Comparison of ENCODE assay signal across 21 cellular contexts in the genomic region with DNA sequence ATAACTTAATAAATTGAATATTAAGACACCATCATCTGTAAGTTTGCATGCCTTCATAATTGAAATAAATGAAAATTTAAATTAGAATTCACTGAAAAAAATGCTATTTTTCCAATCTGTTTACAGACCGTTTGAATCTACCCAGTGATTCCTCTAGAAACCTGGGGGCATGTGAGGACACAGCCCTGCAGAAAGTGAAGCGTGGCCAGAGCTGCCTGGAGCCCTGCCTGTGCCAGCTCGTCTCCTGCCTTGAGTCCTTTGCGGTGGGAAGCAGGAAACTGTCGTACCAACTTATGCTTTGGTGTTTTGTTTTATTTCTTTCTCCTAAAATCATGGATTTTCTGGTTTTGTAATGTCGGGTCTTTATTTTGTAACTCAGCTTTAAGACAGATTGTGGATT.
DNase-seq lines count a peak whose midpoint lies in the region; ATAC-seq, FAIRE-seq and TF ChIP-seq lines count a peak whose summit lies in the region.
"Had no signal": no experiment of that assay in that cellular context is flagged by ENCODE, and none has a peak within 500 bp of the region (broad histone marks: within the 10 kb centered on the region; RNA-seq: fewer than 3 reads in every experiment).

No MANE protein-coding gene starts in this region.

- no peaks in the 10 kb centered on the region for H3K36me3 ChIP-seq in BE2C
- no peaks in the 10 kb centered on the region for H3K36me3 ChIP-seq in GM23338 (ENCODE audit: insufficient read depth)
- no peaks in the 10 kb centered on the region for H3K36me3 ChIP-seq in SK-N-SH (replicated peaks in 1 of 2; ENCODE audit: control insufficient read depth in 1 of 2, insufficient read depth in 2 of 2, low read length in 1 of 2)
- H3K36me3 ChIP-seq in keratinocyte (ENCODE audit: control insufficient read depth in 2 of 2, extremely low read depth in 1 of 2, insufficient read depth in 2 of 2, low read length in 2 of 2), result no peaks in the 10 kb centered on the region
- no peaks in the 10 kb centered on the region for H3K36me3 ChIP-seq in PC-3 (ENCODE audit: low read depth, low read length)
- H3K36me3 ChIP-seq: heart right ventricle had no signal

- no peaks in the 10 kb centered on the region for H3K9me3 Mint-ChIP-seq in GM23338
- H3K9me3 Mint-ChIP-seq: activated CD4-positive, alpha-beta T cell treated with anti-CD3 and anti-CD28 coated beads, Interleukin-2, amount 10 ng/mL, durations not matched to agents 24 days and 14 days; activated naive CD4-positive, alpha-beta T cell treated with anti-CD3 and anti-CD28 coated beads, Interleukin-2, amount 50 U/mL, for 24 hours; naive B cell; stimulated activated effector memory CD8-positive, alpha-beta T cell treated with anti-CD3 and anti-CD28 coated beads, Interleukin-12 subunit alpha, Interleukin-12 subunit beta, amount 100 ng/mL, for 72 hours had no signal

- DNase-seq in BE2C (peak; percentile 13), GM23338 (ENCODE audit: low spot score) (no peak), SK-N-SH (peak; percentile 19), keratinocyte (ENCODE audit: low read depth, low spot score) (no peak), PC-3 (no peak)
- DNase-seq: activated CD4-positive, alpha-beta T cell treated with anti-CD3 and anti-CD28 coated beads, Interleukin-2, amount 10 ng/mL, durations not matched to agents 24 days and 14 days; aorta; central memory CD4-positive, alpha-beta T cell; dorsolateral prefrontal cortex; heart right ventricle; naive B cell; NCI-H524 treated with DMSO at 0.1 percent for 48 hours; retina had no signal

- peak; percentile 34; the same call in 1 of the 3 replicates for ATAC-seq in GM23338
- no peak for ATAC-seq in GM18511 (IDR thresholded peaks at IDR 0.05; ENCODE audit: unreplicated experiment)
- no peak for ATAC-seq in HG02759 (IDR thresholded peaks at IDR 0.05; ENCODE audit: unreplicated experiment)
- no peak for ATAC-seq in PC-3
- ATAC-seq: HCT116; stimulated activated effector memory CD8-positive, alpha-beta T cell treated with anti-CD3 and anti-CD28 coated beads, Interleukin-12 subunit alpha, Interleukin-12 subunit beta, amount 100 ng/mL, for 72 hours had no signal

- peaks cover 6% of the 10 kb centered on the region for H3K4me1 Mint-ChIP-seq in GM23338
- H3K4me1 Mint-ChIP-seq: activated CD4-positive, alpha-beta T cell treated with anti-CD3 and anti-CD28 coated beads, Interleukin-2, amount 10 ng/mL, durations not matched to agents 24 days and 14 days; activated naive CD4-positive, alpha-beta T cell treated with anti-CD3 and anti-CD28 coated beads, Interleukin-2, amount 50 U/mL, for 24 hours; naive B cell; stimulated activated effector memory CD8-positive, alpha-beta T cell treated with anti-CD3 and anti-CD28 coated beads, Interleukin-12 subunit alpha, Interleukin-12 subunit beta, amount 100 ng/mL, for 72 hours had no signal

- H4K20me1 ChIP-seq in GM23338 (replicated peaks; ENCODE audit: insufficient read depth) (no peaks in the 10 kb centered on the region), SK-N-SH (ENCODE audit: insufficient read depth) (no peaks in the 10 kb centered on the region), keratinocyte (ENCODE audit: control insufficient read depth, extremely low read depth, insufficient read depth, low read length) (no peaks in the 10 kb centered on the region), PC-3 (ENCODE audit: low read length) (no peaks in the 10 kb centered on the region)

- H3K4me1 ChIP-seq in BE2C (no peaks in the 10 kb centered on the region), GM23338 (ENCODE audit: insufficient read depth) (peaks cover 11% of the 10 kb centered on the region), SK-N-SH (ENCODE audit: control insufficient read depth in 1 of 2, insufficient read depth in 2 of 2, low read depth in 1 of 2, low read length in 1 of 2) (no peaks in the 10 kb centered on the region), keratinocyte (ENCODE audit: control insufficient read depth, extremely low read depth, insufficient read depth, low read length) (peaks cover 4% of the 10 kb centered on the region), PC-3 (ENCODE audit: insufficient read depth, low read length) (peaks cover 5% of the 10 kb centered on the region; the same call in 1 of the 2 replicates)
- H3K4me1 ChIP-seq: heart right ventricle had no signal

- no peaks in the 10 kb centered on the region for H3K9me1 ChIP-seq in keratinocyte (ENCODE audit: control insufficient read depth, extremely low read depth, insufficient read depth, low read length)

- TF ChIP-seq CTCF in BE2C (IDR thresholded peaks at IDR 0.05; ENCODE audit: low read depth, low read length) (no peak), GM23338 (conservative IDR thresholded peaks at IDR 0.05; ENCODE audit: low read depth in 2 of 2) (no peak), SK-N-SH (IDR thresholded peaks at IDR 0.05) (no peak), keratinocyte (optimal IDR thresholded peaks at IDR 0.05 in 1 of 3, IDR thresholded peaks at IDR 0.05 in 1 of 3, conservative IDR thresholded peaks at IDR 0.05 in 1 of 3; ENCODE audit: extremely low read depth in 1 of 3, insufficient read depth in 2 of 3, low read length in 3 of 3) (no peak), PC-3 (conservative IDR thresholded peaks at IDR 0.05; ENCODE audit: low read depth, low read length) (no peak)

- no TSS peak for BruUV-seq in PC-3 (replicated peaks; lab: Mats Ljungman, UMichigan)

- H3K27ac ChIP-seq in GM23338 (ENCODE audit: low read depth) (no peak overlapping the region), SK-N-SH (ENCODE audit: low read depth in 2 of 2, low read length in 1 of 2) (no peak overlapping the region), keratinocyte (ENCODE audit: control insufficient read depth, insufficient read depth, low read length) (no peak overlapping the region), PC-3 (ENCODE audit: low read length) (no peak overlapping the region)
- H3K27ac ChIP-seq: C4-2B, dorsolateral prefrontal cortex, heart right ventricle had no signal

- no peaks in the 10 kb centered on the region for H3K79me2 ChIP-seq in GM23338 (replicated peaks; ENCODE audit: insufficient read depth)
- H3K79me2 ChIP-seq in SK-N-SH (ENCODE audit: insufficient read depth), result no peaks in the 10 kb centered on the region
- H3K79me2 ChIP-seq in keratinocyte (ENCODE audit: control insufficient read depth, insufficient read depth, low read length), result no peaks in the 10 kb centered on the region
- no peaks in the 10 kb centered on the region for H3K79me2 ChIP-seq in PC-3 (ENCODE audit: low read length)

- CTCF ChIA-PET in SK-N-SH (lab: Yijun Ruan, JAX), result interaction anchor here (0.6 to 4.5 kb wide), 2 partner anchors 20 to 24 kb away, joined by 3 to 22 read pairs; no protein-coding TSS in a partner anchor
- CTCF ChIA-PET in PC-3 (lab: Charles Lee), result no interaction called here

- H3K27ac Mint-ChIP-seq in GM23338, result no peak overlapping the region
- H3K27ac Mint-ChIP-seq: activated CD4-positive, alpha-beta T cell treated with anti-CD3 and anti-CD28 coated beads, Interleukin-2, amount 10 ng/mL, durations not matched to agents 24 days and 14 days; activated naive CD4-positive, alpha-beta T cell treated with anti-CD3 and anti-CD28 coated beads, Interleukin-2, amount 50 U/mL, for 24 hours; naive B cell; stimulated activated effector memory CD8-positive, alpha-beta T cell treated with anti-CD3 and anti-CD28 coated beads, Interleukin-12 subunit alpha, Interleukin-12 subunit beta, amount 100 ng/mL, for 72 hours had no signal

- POLR2A ChIA-PET in SK-N-SH (lab: Yijun Ruan, JAX) (no interaction called here), PC-3 (lab: Charles Lee; ENCODE audit: unreplicated experiment) (no interaction called here)

- no peak overlapping the region for H3K4me3 Mint-ChIP-seq in GM23338
- H3K4me3 Mint-ChIP-seq: activated CD4-positive, alpha-beta T cell treated with anti-CD3 and anti-CD28 coated beads, Interleukin-2, amount 10 ng/mL, durations not matched to agents 24 days and 14 days; activated naive CD4-positive, alpha-beta T cell treated with anti-CD3 and anti-CD28 coated beads, Interleukin-2, amount 50 U/mL, for 24 hours; naive B cell; stimulated activated effector memory CD8-positive, alpha-beta T cell treated with anti-CD3 and anti-CD28 coated beads, Interleukin-12 subunit alpha, Interleukin-12 subunit beta, amount 100 ng/mL, for 72 hours had no signal

- H3K27me3 ChIP-seq in BE2C (no peaks in the 10 kb centered on the region), GM23338 (ENCODE audit: insufficient read depth) (no peaks in the 10 kb centered on the region), SK-N-SH (ENCODE audit: insufficient read depth) (no peaks in the 10 kb centered on the region), keratinocyte (ENCODE audit: control insufficient read depth, extremely low read depth, insufficient read depth, low read length) (no peaks in the 10 kb centered on the region), PC-3 (ENCODE audit: low read length) (no peaks in the 10 kb centered on the region)
- H3K27me3 ChIP-seq: dorsolateral prefrontal cortex had no signal

- dilution Hi-C loops in keratinocyte (cut with MboI; ENCODE audit: extremely low pct_ligation_motif_present, low sequenced_read_pairs), result no loop called here

- H3K4me3 ChIP-seq in BE2C (ENCODE audit: low read depth, low read length) (no peak overlapping the region), GM23338 (no peak overlapping the region), SK-N-SH (ENCODE audit: low read depth in 2 of 2, low read length in 1 of 2) (no peak overlapping the region), keratinocyte (ENCODE audit: control insufficient read depth in 2 of 3, extremely low read depth in 1 of 3, insufficient read depth in 2 of 3, low read depth in 1 of 3, low read length in 3 of 3) (no peak overlapping the region), PC-3 (ENCODE audit: low read length) (no peak overlapping the region)
- H3K4me3 ChIP-seq: dorsolateral prefrontal cortex, heart right ventricle had no signal

- no peak for TF ChIP-seq EP300 in SK-N-SH (IDR thresholded peaks at IDR 0.05; ENCODE audit: borderline replicate concordance in 1 of 2, low read depth in 1 of 2, low read length in 1 of 2)

- no peaks in the 10 kb centered on the region for H3K36me3 Mint-ChIP-seq in GM23338 (ENCODE audit: low read depth)
- H3K36me3 Mint-ChIP-seq: activated naive CD4-positive, alpha-beta T cell treated with anti-CD3 and anti-CD28 coated beads, Interleukin-2, amount 50 U/mL, for 24 hours; naive B cell had no signal

- H3K27me3 Mint-ChIP-seq in GM23338 (ENCODE audit: insufficient read depth, low read depth, poor library complexity), result peaks cover 2% of the 10 kb centered on the region
- H3K27me3 Mint-ChIP-seq: activated naive CD4-positive, alpha-beta T cell treated with anti-CD3 and anti-CD28 coated beads, Interleukin-2, amount 50 U/mL, for 24 hours had no signal

- H3K9me2 ChIP-seq in GM23338 (ENCODE audit: insufficient read depth) (no peaks in the 10 kb centered on the region), SK-N-SH (no peaks in the 10 kb centered on the region), PC-3 (replicated peaks; ENCODE audit: low read length) (no peaks in the 10 kb centered on the region)

- FAIRE-seq in keratinocyte (lab: Jason Lieb, UNC), result no peak
- FAIRE-seq: endothelial cell of umbilical vein, RCC 7860 had no signal

- peaks cover 5% of the 10 kb centered on the region; the same call in 1 of the 2 replicates for H3F3A ChIP-seq in GM23338 (replicated peaks; ENCODE audit: low read depth)
- H3F3A ChIP-seq in SK-N-SH (replicated peaks; ENCODE audit: insufficient read depth), result no peaks in the 10 kb centered on the region
- H3F3A ChIP-seq in PC-3 (ENCODE audit: low read length, unreplicated experiment), result no peaks in the 10 kb centered on the region

- no peaks in the 10 kb centered on the region for H3K9me3 ChIP-seq in BE2C
- no peaks in the 10 kb centered on the region for H3K9me3 ChIP-seq in SK-N-SH
- H3K9me3 ChIP-seq in keratinocyte (ENCODE audit: control insufficient read depth, low read depth, low read length), result no peaks in the 10 kb centered on the region
- H3K9me3 ChIP-seq in PC-3 (ENCODE audit: low read length), result no peaks in the 10 kb centered on the region
- H3K9me3 ChIP-seq: heart right ventricle had no signal

- WGBS in SK-N-SH (ENCODE audit: low lambda C conversion rate), result 70% methylated on average over 6 of the region's 6 CpGs

- no peak for TF ChIP-seq RAD21 in SK-N-SH (IDR thresholded peaks at IDR 0.05; ENCODE audit: low read length)

- H3K4me2 ChIP-seq in GM23338, result no peak overlapping the region
- H3K4me2 ChIP-seq in SK-N-SH, result no peak overlapping the region
- peak overlapping the region; percentile 48 for H3K4me2 ChIP-seq in keratinocyte (ENCODE audit: control insufficient read depth, extremely low read depth, insufficient read depth, low read depth, low read length)
- H3K4me2 ChIP-seq in PC-3 (ENCODE audit: low read length), result no peak overlapping the region

- no peak overlapping the region for H3K9ac ChIP-seq in SK-N-SH
- H3K9ac ChIP-seq in keratinocyte (ENCODE audit: control insufficient read depth, extremely low read depth, insufficient read depth, low read length), result no peak overlapping the region
- no peak overlapping the region for H3K9ac ChIP-seq in PC-3 (ENCODE audit: low read length)

- no peak overlapping the region for H2AFZ ChIP-seq in GM23338
- H2AFZ ChIP-seq in SK-N-SH (ENCODE audit: low read depth), result no peak overlapping the region
- H2AFZ ChIP-seq in keratinocyte (ENCODE audit: control insufficient read depth, low read length), result no peak overlapping the region
- no peak overlapping the region for H2AFZ ChIP-seq in PC-3 (ENCODE audit: low read length)

- intact Hi-C loops in PC-3 (cut with micrococcal nuclease), result no loop called here

Comparison
In these comparisons a context has a peak if more than half of its experiments do, and no peak if none do; other contexts are left out.
1. DNase-seq: peak in BE2C (single experiment) and SK-N-SH (single experiment); none in GM23338 (single experiment), keratinocyte (single experiment) and PC-3 (single experiment).